1 cellular context compared by ENCODE assay signal in the genomic region with DNA sequence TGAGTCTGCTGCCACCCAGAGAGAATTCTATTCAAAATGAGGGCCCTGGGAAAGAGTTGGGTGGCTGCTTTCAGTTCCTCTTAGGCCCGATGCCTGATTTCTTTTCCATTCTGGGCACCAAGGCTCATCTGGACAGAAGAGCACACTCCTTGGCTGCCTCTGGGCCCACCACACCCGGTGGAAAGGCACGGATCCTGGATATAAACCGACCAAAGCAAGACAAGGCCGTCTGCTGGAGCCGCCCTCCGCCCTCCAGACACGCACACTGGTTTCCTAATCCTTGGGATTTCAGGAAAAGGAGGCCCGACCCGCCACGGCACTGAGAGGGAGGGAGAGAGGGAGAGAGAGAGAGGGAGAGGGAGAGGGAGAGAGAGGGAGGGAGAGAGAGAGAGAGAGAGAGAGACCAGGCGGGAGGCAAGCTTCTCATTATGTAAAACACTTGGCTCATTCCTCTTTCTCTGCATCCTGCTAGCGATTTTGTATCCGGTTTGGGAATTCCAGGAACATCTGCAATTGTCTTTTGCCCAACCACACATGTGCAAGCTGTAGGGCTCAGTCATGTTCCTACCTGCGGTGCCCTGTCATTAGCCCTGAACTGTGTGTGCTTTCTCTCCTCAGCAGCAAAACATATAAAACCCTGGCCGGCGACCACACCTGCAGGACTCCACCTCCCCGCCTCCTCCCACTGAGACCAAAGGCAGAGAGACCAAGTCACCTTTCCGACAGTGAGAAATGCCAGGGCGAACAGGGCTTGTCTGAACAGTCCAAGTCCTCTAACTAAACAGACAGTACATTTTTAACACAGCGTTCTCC.
A peak's percentile ranks its signal among the peaks of the same experiment; 100 is the strongest.
TF ChIP-seq lines count a peak whose summit lies in the region.

No MANE protein-coding gene starts in this region.

TF ChIP-seq in H1, 55 proteins besides CTCF, POLR2A, EP300 and RAD21:
- TF ChIP-seq, protein P1, sequence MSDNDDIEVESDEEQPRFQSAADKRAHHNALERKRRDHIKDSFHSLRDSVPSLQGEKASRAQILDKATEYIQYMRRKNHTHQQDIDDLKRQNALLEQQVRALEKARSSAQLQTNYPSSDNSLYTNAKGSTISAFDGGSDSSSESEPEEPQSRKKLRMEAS (IDR thresholded peaks at IDR 0.05), result no peak
- no peak for TF ChIP-seq SP1 (IDR thresholded peaks at IDR 0.05; ENCODE audit: low read depth, low read length)
- no peak for TF ChIP-seq POU5F1 (IDR thresholded peaks at IDR 0.05; ENCODE audit: low read depth, low read length)
- no peak for TF ChIP-seq SIN3A (conservative IDR thresholded peaks at IDR 0.05 in 1 of 2, IDR thresholded peaks at IDR 0.05 in 1 of 2; ENCODE audit: low read depth in 1 of 2, low read length in 2 of 2)
- no peak for TF ChIP-seq ZNF274 (IDR thresholded peaks at IDR 0.05; ENCODE audit: borderline replicate concordance, extremely low read depth, low read length)
- TF ChIP-seq YY1 (IDR thresholded peaks at IDR 0.05; ENCODE audit: low read depth, low read length), result 0 out of 2 replicates have a peak, but pooled peaks have one; percentile 21
- no peak for TF ChIP-seq KDM4A (IDR thresholded peaks at IDR 0.05; ENCODE audit: low read depth, low read length, severe bottlenecking)
- TF ChIP-seq KDM1A (IDR thresholded peaks at IDR 0.05; ENCODE audit: borderline replicate concordance, low read length), result no peak
- TF ChIP-seq RFX5 (IDR thresholded peaks at IDR 0.05; ENCODE audit: borderline replicate concordance, low read depth, low read length), result no peak
- no peak for TF ChIP-seq KDM5A (IDR thresholded peaks at IDR 0.05; ENCODE audit: low read length)
- peak; percentile 34; the same call in 1 of the 2 replicates for TF ChIP-seq SUZ12 (IDR thresholded peaks at IDR 0.05; ENCODE audit: low read length)
- TF ChIP-seq NANOG (IDR thresholded peaks at IDR 0.05; ENCODE audit: insufficient read depth, low read depth, low read length, poor library complexity, severe bottlenecking), result no peak
- TF ChIP-seq E2F6 (IDR thresholded peaks at IDR 0.05), result no peak
- no peak for TF ChIP-seq RXRA (IDR thresholded peaks at IDR 0.05; ENCODE audit: insufficient read depth, low read depth, low read length)
- TF ChIP-seq SRF (IDR thresholded peaks at IDR 0.05; ENCODE audit: low read depth, low read length), result no peak
- TF ChIP-seq CTBP2 (IDR thresholded peaks at IDR 0.05; ENCODE audit: borderline replicate concordance, insufficient read depth, insufficient read length, low read length), result peak; percentile 69
- TF ChIP-seq ASH2L (IDR thresholded peaks at IDR 0.05; ENCODE audit: low read length), result peak; percentile 30
